Comparison of ENCODE assay signal across 9 cellular contexts in genomic region chr12:10214877-10215267, GRCh38. TPM values are rescaled to one million over a fixed set of nuclear protein-coding genes. Genes with fewer than 3 reads are reported as not detected.
DNase-seq lines count a peak whose midpoint lies in the region; ATAC-seq, FAIRE-seq and TF ChIP-seq lines count a peak whose summit lies in the region.
"Had no signal": no experiment of that assay in that cellular context is flagged by ENCODE, and none has a peak within 500 bp of the region (broad histone marks: within the 10 kb centered on the region; RNA-seq: fewer than 3 reads in every experiment).

No MANE protein-coding gene starts in this region.

- ATAC-seq in A549: no peak
- no peak for ATAC-seq in GM18868 (IDR thresholded peaks at IDR 0.05; ENCODE audit: unreplicated experiment)
- ATAC-seq in HG03571 (IDR thresholded peaks at IDR 0.05; ENCODE audit: unreplicated experiment): no peak
- no peak for ATAC-seq in foreskin keratinocyte

- H3K9ac ChIP-seq in KMS-11 (0 out of 2 replicates have a peak overlapping the region, but pooled peaks have one; percentile 67), colonic mucosa (ENCODE audit: low read depth in 2 of 2, low read length in 2 of 2) (no peak overlapping the region), mucosa of stomach (ENCODE audit: low read length) (peak overlapping the region; percentile 98)

- 78% methylated on average over 3 of the region's 3 CpGs for WGBS in A549 (ENCODE audit: missing lambda C conversion rate)

- H3K79me2 ChIP-seq in KMS-11 (ENCODE audit: insufficient read depth, low read depth): no peaks in the 10 kb centered on the region

- intact Hi-C loops in colonic mucosa (cut with DNase I): no loop called here

- H3K27ac ChIP-seq in A549 (no peak overlapping the region), KMS-11 (no peak overlapping the region), colonic mucosa (peak overlapping the region; percentile 93), foreskin keratinocyte (no peak overlapping the region)

- H3K4me3 ChIP-seq in A549 (no peak overlapping the region), KMS-11 (IDR thresholded peaks at IDR 0.05; ENCODE audit: insufficient read depth, low read depth, low read length) (no peak overlapping the region), colonic mucosa (peak overlapping the region; percentile 64), mucosa of stomach (ENCODE audit: low read length) (no peak overlapping the region)

- peaks cover 17% of the 10 kb centered on the region for H3K4me1 ChIP-seq in A549
- H3K4me1 ChIP-seq in KMS-11 (ENCODE audit: low read depth, poor library complexity, severe bottlenecking): peaks cover 19% of the 10 kb centered on the region
- H3K4me1 ChIP-seq in colonic mucosa: peaks cover 8% of the 10 kb centered on the region
- peaks cover 12% of the 10 kb centered on the region for H3K4me1 ChIP-seq in mucosa of stomach (ENCODE audit: control insufficient read depth, insufficient read depth, low read length)
- H3K4me1 ChIP-seq in foreskin keratinocyte: peaks cover 5% of the 10 kb centered on the region

- FAIRE-seq in A549 (lab: Jason Lieb, UNC): no peak

- H3K36me3 ChIP-seq in KMS-11 (ENCODE audit: insufficient read depth) (no peaks in the 10 kb centered on the region), colonic mucosa (no peaks in the 10 kb centered on the region), mucosa of stomach (ENCODE audit: control insufficient read depth, insufficient read depth, low read length) (no peaks in the 10 kb centered on the region)

- H3K27me3 ChIP-seq in KMS-11 (ENCODE audit: insufficient read depth, low read depth): no peaks in the 10 kb centered on the region
- H3K27me3 ChIP-seq in colonic mucosa: no peaks in the 10 kb centered on the region
- no peaks in the 10 kb centered on the region for H3K27me3 ChIP-seq in mucosa of stomach (ENCODE audit: control insufficient read depth, insufficient read depth, low read length)
- no peaks in the 10 kb centered on the region for H3K27me3 ChIP-seq in foreskin keratinocyte

- no peaks in the 10 kb centered on the region for H3K9me3 ChIP-seq in A549
- no peaks in the 10 kb centered on the region for H3K9me3 ChIP-seq in colonic mucosa
- no peaks in the 10 kb centered on the region for H3K9me3 ChIP-seq in mucosa of stomach (ENCODE audit: control insufficient read depth, low read length)

- TF ChIP-seq EP300 in A549 (IDR thresholded peaks at IDR 0.05): no peak

- no peak overlapping the region for H2AFZ ChIP-seq in KMS-11 (ENCODE audit: low read depth)

- H3K4me2 ChIP-seq in A549 (peak overlapping the region; percentile 74), KMS-11 (peak overlapping the region; percentile 65)

- no peak for TF ChIP-seq RAD21 in A549 (conservative IDR thresholded peaks at IDR 0.05 in 1 of 2, IDR thresholded peaks at IDR 0.05 in 1 of 2)

- POLR2A ChIA-PET in A549 (lab: Yijun Ruan, JAX): no interaction called here

- TF ChIP-seq CTCF in A549 (IDR thresholded peaks at IDR 0.05) (no peak), KMS-11 (conservative IDR thresholded peaks at IDR 0.05; ENCODE audit: low read depth, low read length) (no peak), colonic mucosa (IDR thresholded peaks at IDR 0.05) (no peak), foreskin keratinocyte (conservative IDR thresholded peaks at IDR 0.05) (no peak)

- CTCF ChIA-PET in A549 (lab: Yijun Ruan, JAX): no interaction called here

- DNase-seq in A549 (ENCODE audit: low read depth in 1 of 2, low spot score in 1 of 2) (no peak), colonic mucosa (no peak), foreskin keratinocyte (no peak)
- no peak for DNase-seq in activated naive CD4-positive, alpha-beta T cell (lab: John Stamatoyannopoulos, UW)
- DNase-seq: midbrain had no signal

- H4K20me1 ChIP-seq in KMS-11 (ENCODE audit: insufficient read depth): no peaks in the 10 kb centered on the region

- TF ChIP-seq POLR2A in A549 (IDR thresholded peaks at IDR 0.05; ENCODE audit: low read length): no peak

TF ChIP-seq in A549, 52 proteins besides CTCF, POLR2A, EP300 and RAD21:
- TF ChIP-seq JUNB (IDR thresholded peaks at IDR 0.05) (no peak), CHD4 (IDR thresholded peaks at IDR 0.05; ENCODE audit: borderline replicate concordance) (no peak), CHD2 (IDR thresholded peaks at IDR 0.05; ENCODE audit: low read length, partially characterized antibody) (no peak), TFCP2L1 (CRISPR knock-in tag; IDR thresholded peaks at IDR 0.05) (no peak), RNF2 (IDR thresholded peaks at IDR 0.05; ENCODE audit: borderline replicate concordance, low read depth) (no peak), E2F6 (IDR thresholded peaks at IDR 0.05; ENCODE audit: borderline replicate concordance, low read depth) (no peak), RCOR1 (IDR thresholded peaks at IDR 0.05; ENCODE audit: low read depth, low read length) (no peak), CBX2 (IDR thresholded peaks at IDR 0.05; ENCODE audit: borderline replicate concordance, low read depth) (no peak), EHMT2 (IDR thresholded peaks at IDR 0.05; ENCODE audit: low read depth) (no peak), MAFK (IDR thresholded peaks at IDR 0.05; ENCODE audit: partially characterized antibody) (no peak), HOXB13 (CRISPR knock-in tag; IDR thresholded peaks at IDR 0.05; ENCODE audit: low read depth) (no peak), FOXS1 (CRISPR knock-in tag; IDR thresholded peaks at IDR 0.05) (no peak), NFE2L2 (conservative IDR thresholded peaks at IDR 0.05; ENCODE audit: low read length) (no peak), NR3C1 (IDR thresholded peaks at IDR 0.05) (no peak), PBX3 (IDR thresholded peaks at IDR 0.05) (no peak), PHF8 (IDR thresholded peaks at IDR 0.05; ENCODE audit: borderline replicate concordance, low read depth) (no peak), FOSL2 (IDR thresholded peaks at IDR 0.05) (no peak), FOSL2 (CRISPR knock-in tag; IDR thresholded peaks at IDR 0.05) (no peak), HOXA7 (CRISPR knock-in tag; IDR thresholded peaks at IDR 0.05) (no peak), HDAC2 (IDR thresholded peaks at IDR 0.05) (no peak), CBX8 (IDR thresholded peaks at IDR 0.05) (no peak)
TF ChIP-seq in A549: peak in this region for 0.

RNA-seq across cellular contexts. Expression of gene GABARAPL1, which starts 2.2 kb away (rescaled TPM):
- polyA plus RNA-seq in A549 (2011; rRNA removed) (46.2 and 58.6 TPM in 2 replicates), A549 (2017; fragmentation: RNase III; extraction: RNeasy Plus Mini Kit Qiagen cat#74134 plus additional on column Dnase treatment) (28.7 to 37.8 TPM (median 35.9 TPM) in 3 replicates), foreskin keratinocyte (8.7 and 9.8 TPM in 2 replicates)
- polyA plus RNA-seq in A549 (2012; cell fraction: cytosol; rRNA removed): 15.8 and 20.2 TPM in 2 replicates
- 16.0 and 24.5 TPM in 2 replicates for polyA plus RNA-seq in A549 (2012; cell fraction: nucleus; rRNA removed)
- polyA minus RNA-seq in A549 (2011; rRNA and poly(A)+ RNA removed): 37.6 and 47.5 TPM in 2 replicates
- total RNA-seq in colonic mucosa (10 to 100 TPM; 12.8 to 42.8 TPM), foreskin keratinocyte (9.0 and 12.1 TPM in 2 replicates)

RNA-seq across cellular contexts. Expression of gene TMEM52B, which starts 36.0 kb away (rescaled TPM):
- polyA plus RNA-seq in A549 (2011; rRNA removed): 0.08 and 0.39 TPM in 2 replicates
- polyA plus RNA-seq in A549 (2012; cell fraction: cytosol; rRNA removed): 0.04 and 0.05 TPM in 2 replicates
- polyA plus RNA-seq in A549 (2012; cell fraction: nucleus; rRNA removed): 0.01 and 0.04 TPM in 2 replicates
- 0.05 to 0.08 TPM (median 0.05 TPM) in 3 replicates for polyA plus RNA-seq in A549 (2017; fragmentation: RNase III; extraction: RNeasy Plus Mini Kit Qiagen cat#74134 plus additional on column Dnase treatment)
- polyA minus RNA-seq in A549 (2011; rRNA and poly(A)+ RNA removed): not detected in 2 replicates
- total RNA-seq in colonic mucosa: not detected
- not detected in 2 replicates for total RNA-seq in foreskin keratinocyte
- not detected in 2 replicates for polyA plus RNA-seq in foreskin keratinocyte

RNA-seq across cellular contexts. Expression of gene OLR1, which starts 42.9 kb away (rescaled TPM):
- polyA plus RNA-seq in A549 (2011; rRNA removed) (0.59 and 0.95 TPM in 2 replicates), A549 (2017; fragmentation: RNase III; extraction: RNeasy Plus Mini Kit Qiagen cat#74134 plus additional on column Dnase treatment) (0.44 to 0.92 TPM (median 0.81 TPM) in 3 replicates), foreskin keratinocyte (not detected in 2 replicates)
- 0.16 and 0.21 TPM in 2 replicates for polyA plus RNA-seq in A549 (2012; cell fraction: cytosol; rRNA removed)
- 0.09 and 0.10 TPM in 2 replicates for polyA plus RNA-seq in A549 (2012; cell fraction: nucleus; rRNA removed)
- 0.29 TPM in 1 of 2 replicates, not detected in the other for polyA minus RNA-seq in A549 (2011; rRNA and poly(A)+ RNA removed)
- total RNA-seq in colonic mucosa (under 1 TPM; 0.20 to 0.77 TPM), foreskin keratinocyte (not detected in 2 replicates)

Comparison
In these comparisons a context has a peak if more than half of its experiments do, and no peak if none do; other contexts are left out.
1. H3K9ac ChIP-seq: peak in KMS-11 (single experiment) and mucosa of stomach (single experiment); none in colonic mucosa (0 of 2).